ENCODE assay signal across 25 cellular contexts in genomic region chr20:46930940-46931339, GRCh38. TPM values are rescaled to one million over a fixed set of nuclear protein-coding genes. Genes with fewer than 3 reads are reported as not detected.
"Had no signal": no experiment of that assay in that cellular context is flagged by ENCODE, and none has a peak within 500 bp of the region (broad histone marks: within the 10 kb centered on the region; RNA-seq: fewer than 3 reads in every experiment).

No MANE protein-coding gene starts in this region.

- H3K27ac Mint-ChIP-seq: activated naive CD8-positive, alpha-beta T cell treated with anti-CD3 and anti-CD28 coated beads for 36 hours; activated T-helper 2 cell treated with anti-CD3 and anti-CD28 coated beads, Interferon-gamma antibody, Interleukin-2, Interleukin-4, amounts not matched to agents 10 μg/mL and 5 μg/mL and 100 μg/mL, durations not matched to agents 14 hours and 24 hours and 36 hours; dendritic cell treated with granulocyte-macrophage colony-stimulating factor and Interleukin-4, amounts not matched to agents 40 ng/mL and 50 ng/mL, for 4 days; immature natural killer cell; mesothelial cell of epicardium; neural progenitor cell; progenitor cell of endocrine pancreas; stimulated activated naive CD8-positive, alpha-beta T cell treated with anti-CD3 and anti-CD28 coated beads, Interleukin-15, Interleukin-2, amounts not matched to agents 100 ng/mL and 50 ng/mL, for 24 hours had no signal

- H3K4me3 ChIP-seq: left ventricle myocardium inferior, neural progenitor cell, SK-N-MC, upper lobe of left lung had no signal

- H3K4me1 Mint-ChIP-seq: activated naive CD8-positive, alpha-beta T cell treated with anti-CD3 and anti-CD28 coated beads for 36 hours; immature natural killer cell; naive thymus-derived CD8-positive, alpha-beta T cell; neural progenitor cell had no signal

- H3K27ac ChIP-seq: left ventricle myocardium inferior, neural progenitor cell, SK-N-MC, upper lobe of left lung, VCaP had no signal

- H3K4me2 ChIP-seq: neural progenitor cell had no signal

- H3K36me3 Mint-ChIP-seq: activated naive CD8-positive, alpha-beta T cell treated with anti-CD3 and anti-CD28 coated beads for 36 hours; immature natural killer cell; mesothelial cell of epicardium; naive thymus-derived CD8-positive, alpha-beta T cell; neural progenitor cell had no signal

- H3K4me1 ChIP-seq: upper lobe of left lung had no signal

- DNase-seq: activated CD4-positive, alpha-beta T cell treated with anti-CD3 and anti-CD28 coated beads, Interleukin-2, amount 50 U/mL, for 4 hours; activated CD8-positive, alpha-beta memory T cell treated with anti-CD3 and anti-CD28 coated beads for 24 hours; activated CD8-positive, alpha-beta memory T cell treated with anti-CD3 and anti-CD28 coated beads, Interleukin-2, amount 50 U/mL, for 48 hours; activated naive CD4-positive, alpha-beta T cell; activated naive CD8-positive, alpha-beta T cell treated with anti-CD3 and anti-CD28 coated beads for 36 hours; activated T-cell treated with anti-CD3 and anti-CD28 coated beads, Interleukin-2, amount 50 U/mL, for 4 hours; amniotic stem cell; effector CD4-positive, alpha-beta T cell; erythroblast; foreskin melanocyte; immature natural killer cell; left ventricle myocardium inferior; mammary epithelial cell; naive thymus-derived CD8-positive, alpha-beta T cell; stimulated activated CD4-positive, alpha-beta T cell treated with anti-CD3 and anti-CD28 coated beads, Interleukin-4, amount 100 ng/mL, for 4 hours; upper lobe of left lung had no signal

- H3K9me3 Mint-ChIP-seq: activated naive CD8-positive, alpha-beta T cell treated with anti-CD3 and anti-CD28 coated beads for 36 hours; activated T-cell treated with anti-CD3 and anti-CD28 coated beads, Interleukin-2, amount 50 U/mL, for 4 hours; activated T-helper 2 cell treated with anti-CD3 and anti-CD28 coated beads, Interferon-gamma antibody, Interleukin-2, Interleukin-4, amounts not matched to agents 10 μg/mL and 5 μg/mL and 100 μg/mL, durations not matched to agents 14 hours and 24 hours and 36 hours; dendritic cell treated with granulocyte-macrophage colony-stimulating factor and Interleukin-4, amounts not matched to agents 40 ng/mL and 50 ng/mL, for 4 days; immature natural killer cell; mesothelial cell of epicardium; neural progenitor cell had no signal

- H3K9me3 ChIP-seq: left ventricle myocardium inferior, upper lobe of left lung had no signal

- H3K9ac ChIP-seq: neural progenitor cell had no signal

- H2AFZ ChIP-seq: neural progenitor cell had no signal

- H3K27me3 ChIP-seq: neural progenitor cell, upper lobe of left lung had no signal

- H3K36me3 ChIP-seq: left ventricle myocardium inferior, neural progenitor cell, upper lobe of left lung had no signal

- H3K4me3 Mint-ChIP-seq: activated naive CD8-positive, alpha-beta T cell treated with anti-CD3 and anti-CD28 coated beads for 36 hours; activated T-cell treated with anti-CD3 and anti-CD28 coated beads, Interleukin-2, amount 50 U/mL, for 4 hours; dendritic cell treated with granulocyte-macrophage colony-stimulating factor and Interleukin-4, amounts not matched to agents 40 ng/mL and 50 ng/mL, for 4 days; immature natural killer cell; mesothelial cell of epicardium; naive thymus-derived CD8-positive, alpha-beta T cell; neural progenitor cell; stimulated activated naive CD8-positive, alpha-beta T cell treated with anti-CD3 and anti-CD28 coated beads, Interleukin-15, Interleukin-2, amounts not matched to agents 100 ng/mL and 50 ng/mL, for 24 hours had no signal

- ATAC-seq: activated T-cell treated with anti-CD3 and anti-CD28 coated beads, Interleukin-2, amount 50 U/mL, for 4 hours; naive thymus-derived CD8-positive, alpha-beta T cell had no signal

RNA-seq across cellular contexts. Expression of gene EYA2, which starts 36.3 kb away (rescaled TPM):
- total RNA-seq: activated naive CD8-positive, alpha-beta T cell treated with anti-CD3 and anti-CD28 coated beads for 36 hours; activated T-cell treated with anti-CD3 and anti-CD28 coated beads, Interleukin-2, amount 50 U/mL, for 4 hours; activated T-helper 2 cell treated with anti-CD3 and anti-CD28 coated beads, Interferon-gamma antibody, Interleukin-2, Interleukin-4, amounts not matched to agents 10 μg/mL and 5 μg/mL and 100 μg/mL, durations not matched to agents 14 hours and 24 hours and 36 hours; kidney epithelial cell; naive thymus-derived CD8-positive, alpha-beta T cell had no signal
- polyA plus RNA-seq: immature natural killer cell; naive thymus-derived CD8-positive, alpha-beta T cell had no signal
